In genomic region chr16:27316038-27316680, GRCh38 we compare ENCODE assay signal across 8 cellular contexts. TPM values are rescaled to one million over a fixed set of nuclear protein-coding genes. Genes with fewer than 3 reads are reported as not detected.
DNase-seq lines count a peak whose midpoint lies in the region; ATAC-seq and TF ChIP-seq lines count a peak whose summit lies in the region.
"Had no signal": no experiment of that assay in that cellular context is flagged by ENCODE, and none has a peak within 500 bp of the region (broad histone marks: within the 10 kb centered on the region; RNA-seq: fewer than 3 reads in every experiment).

No MANE protein-coding gene starts in this region.

- no peak for ATAC-seq in activated naive CD4-positive, alpha-beta T cell treated with anti-CD3 and anti-CD28 coated beads, Interleukin-2, amount 50 U/mL, for 72 hours
- no peak for ATAC-seq in stimulated activated memory B cell treated with anti-CD40 and anti-IgM and Interleukin-4, amounts not matched to agents 10 μg/mL and 1 μg/mL and 100 μg/mL, for 72 hours
- no peak for ATAC-seq in GM18517 (IDR thresholded peaks at IDR 0.05; ENCODE audit: unreplicated experiment)

- no peak for TF ChIP-seq CTCF in HFFc6 (IDR thresholded peaks at IDR 0.05)

- H3K4me1 Mint-ChIP-seq in HFFc6 (ENCODE audit: low read depth), result peaks cover 88% of the 10 kb centered on the region
- H3K4me1 Mint-ChIP-seq in immature natural killer cell, result peaks cover 54 to 57% of the 10 kb centered on the region in 2 donors
- H3K4me1 Mint-ChIP-seq in stimulated activated memory B cell treated with anti-CD40 and anti-IgM and Interleukin-4, amounts not matched to agents 10 μg/mL and 1 μg/mL and 100 μg/mL, for 72 hours, result peaks cover 73% of the 10 kb centered on the region

- peak overlapping the region; percentile 93 for H3K4me3 Mint-ChIP-seq in HFFc6
- peak overlapping the region; percentile 92 to 97 (median 95) for H3K4me3 Mint-ChIP-seq in immature natural killer cell
- H3K4me3 Mint-ChIP-seq in stimulated activated memory B cell treated with anti-CD40 and anti-IgM and Interleukin-4, amounts not matched to agents 10 μg/mL and 1 μg/mL and 100 μg/mL, for 72 hours, result peak overlapping the region; percentile 86

- DNase-seq in HFFc6 (no peak), immature natural killer cell (no peak), HCEC 1CT (no peak)
- no peak for DNase-seq in activated naive CD4-positive, alpha-beta T cell treated with anti-CD3 and anti-CD28 coated beads, Interleukin-2, amount 50 U/mL, for 72 hours (ENCODE audit: low spot score in 2 of 2)
- no peak for DNase-seq in effector CD4-positive, alpha-beta T cell
- DNase-seq: activated gamma-delta T cell treated with Interleukin-2 at 50 U/mL for 16 hours had no signal

- H3K9me3 Mint-ChIP-seq in HFFc6 (no peaks in the 10 kb centered on the region), immature natural killer cell (no peaks in the 10 kb centered on the region)
- no peaks in the 10 kb centered on the region for H3K9me3 Mint-ChIP-seq in activated naive CD4-positive, alpha-beta T cell treated with anti-CD3 and anti-CD28 coated beads, Interleukin-2, amount 50 U/mL, for 72 hours
- no peaks in the 10 kb centered on the region for H3K9me3 Mint-ChIP-seq in stimulated activated memory B cell treated with anti-CD40 and anti-IgM and Interleukin-4, amounts not matched to agents 10 μg/mL and 1 μg/mL and 100 μg/mL, for 72 hours

- peaks cover 13% of the 10 kb centered on the region for H3K36me3 Mint-ChIP-seq in HFFc6 (ENCODE audit: low read depth)
- peaks cover 52 to 57% of the 10 kb centered on the region in 2 donors for H3K36me3 Mint-ChIP-seq in activated naive CD4-positive, alpha-beta T cell treated with anti-CD3 and anti-CD28 coated beads, Interleukin-2, amount 50 U/mL, for 72 hours
- H3K36me3 Mint-ChIP-seq in immature natural killer cell, result no peaks in the 10 kb centered on the region
- peaks cover 28% of the 10 kb centered on the region for H3K36me3 Mint-ChIP-seq in stimulated activated memory B cell treated with anti-CD40 and anti-IgM and Interleukin-4, amounts not matched to agents 10 μg/mL and 1 μg/mL and 100 μg/mL, for 72 hours

- H3K27me3 Mint-ChIP-seq in HFFc6 (ENCODE audit: insufficient read depth) (no peaks in the 10 kb centered on the region; the same call in 1 of the 2 replicates), immature natural killer cell (ENCODE audit: low read depth in 3 of 3) (peaks cover 5 to 15% (median 7%) of the 10 kb centered on the region in 3 donors)
- H3K27me3 Mint-ChIP-seq in stimulated activated memory B cell treated with anti-CD40 and anti-IgM and Interleukin-4, amounts not matched to agents 10 μg/mL and 1 μg/mL and 100 μg/mL, for 72 hours, result no peaks in the 10 kb centered on the region

- H3K27ac Mint-ChIP-seq in HFFc6 (peak overlapping the region; percentile 77), immature natural killer cell (peak overlapping the region; percentile 88 to 99 (median 91))
- H3K27ac Mint-ChIP-seq in activated naive CD4-positive, alpha-beta T cell treated with anti-CD3 and anti-CD28 coated beads, Interleukin-2, amount 50 U/mL, for 72 hours, result peak overlapping the region; percentile 97 to 98
- H3K27ac Mint-ChIP-seq in stimulated activated memory B cell treated with anti-CD40 and anti-IgM and Interleukin-4, amounts not matched to agents 10 μg/mL and 1 μg/mL and 100 μg/mL, for 72 hours, result peak overlapping the region; percentile 94

RNA-seq across cellular contexts. Expression of gene IL4R, which starts 2.4 kb away (rescaled TPM):
- total RNA-seq in HFFc6 (2021; fragmentation: NEBNext Ultra II Directional; extraction: Animal tissue kit (Norgen Biotek cat#: 25700)), result 10 to 100 TPM; 20.0 to 27.0 (median 23.2) TPM
- total RNA-seq in activated naive CD4-positive, alpha-beta T cell treated with anti-CD3 and anti-CD28 coated beads, Interleukin-2, amount 50 U/mL, for 72 hours, result 100 to 1,000 TPM; 166 to 218 TPM
- polyA plus RNA-seq in immature natural killer cell, result 10 to 100 TPM; 15.7 to 38.7 (median 20.1) TPM

RNA-seq across cellular contexts. Expression of gene NSMCE1, which starts 47.6 kb away (rescaled TPM):
- 10 to 100 TPM; 63.6 to 71.3 (median 66.5) TPM for total RNA-seq in HFFc6 (2021; fragmentation: NEBNext Ultra II Directional; extraction: Animal tissue kit (Norgen Biotek cat#: 25700))
- 100 to 1,000 TPM; 106 to 132 TPM for total RNA-seq in activated naive CD4-positive, alpha-beta T cell treated with anti-CD3 and anti-CD28 coated beads, Interleukin-2, amount 50 U/mL, for 72 hours
- 100 to 1,000 TPM; 133 to 162 (median 148) TPM for polyA plus RNA-seq in immature natural killer cell

Comparison
In these comparisons a context has a peak if more than half of its experiments do, and no peak if none do; other contexts are left out.
1. RNA of gene IL4R, which starts 2.4 kb away (total RNA-seq): 166 to 218 TPM in activated naive CD4-positive, alpha-beta T cell treated with anti-CD3 and anti-CD28 coated beads, Interleukin-2, amount 50 U/mL, for 72 hours; 20.0 to 27.0 TPM in HFFc6; every median in the first group is over 4 times any median in the second.
2. Peak in every context shown above with its lines, with median percentiles within 50 percentile points of each other: H3K27ac Mint-ChIP-seq and H3K4me3 Mint-ChIP-seq.